20 cellular contexts compared by ENCODE assay signal in genomic region chr21:41885341-41886024, GRCh38. TPM values are rescaled to one million over a fixed set of nuclear protein-coding genes. Genes with fewer than 3 reads are reported as not detected.
DNase-seq lines count a peak whose midpoint lies in the region; ATAC-seq and TF ChIP-seq lines count a peak whose summit lies in the region.
"Had no signal": no experiment of that assay in that cellular context is flagged by ENCODE, and none has a peak within 500 bp of the region (broad histone marks: within the 10 kb centered on the region; RNA-seq: fewer than 3 reads in every experiment).

No MANE protein-coding gene starts in this region.

- no TSS peak for BruUV-seq in OCI-LY7 (replicated peaks; lab: Mats Ljungman, UMichigan)

- H3K4me2 ChIP-seq in BLaER1 treated with 17β-estradiol and CSF1 and Interleukin-3, amounts not matched to agents 10 nM and 100 nM, result peak overlapping the region in 10 of 11 experiments; percentile 10 to 87 (median 71); a peak in 19 of 22 replicates
- H3K4me2 ChIP-seq in OCI-LY7 (ENCODE audit: low read length) (peak overlapping the region; percentile 8; the same call in 1 of the 2 replicates), mesenchymal stem cell (ENCODE audit: low read length, poor library complexity, severe bottlenecking) (no peak overlapping the region)

- no peak overlapping the region for H4K8ac ChIP-seq in mesenchymal stem cell (ENCODE audit: low read length)

- intact Hi-C loops in OCI-LY7 (cut with micrococcal nuclease; ENCODE audit: unreplicated experiment), result no loop called here
- intact Hi-C loops in CD4-positive, alpha-beta T cell (cut with DNase I, micrococcal nuclease), result loop anchor here in 1 of 2 experiments (10.0 kb wide), 1 partner anchor 119 kb away; no protein-coding TSS in a partner anchor

- no peaks in the 10 kb centered on the region for H3K9me3 Mint-ChIP-seq in CD4-positive, alpha-beta T cell
- H3K9me3 Mint-ChIP-seq: effector memory CD8-positive, alpha-beta T cell; natural killer cell treated with Interleukin-12 subunit alpha and Interleukin-12 subunit beta and Interleukin-15 and Interleukin-18, amount 100 ng/mL, for 72 hours had no signal

- H3K9me2 ChIP-seq in OCI-LY7 (ENCODE audit: insufficient read depth, low read length), result no peaks in the 10 kb centered on the region

- no peaks in the 10 kb centered on the region for H3K27me3 ChIP-seq in BLaER1 treated with 17β-estradiol and CSF1 and Interleukin-3, amounts not matched to agents 10 nM and 100 nM
- H3K27me3 ChIP-seq in mesenchymal stem cell (ENCODE audit: control insufficient read depth in 1 of 2, insufficient read depth in 1 of 2, low read length in 2 of 2), result no peaks in the 10 kb centered on the region
- no peaks in the 10 kb centered on the region for H3K27me3 ChIP-seq in CD4-positive, alpha-beta T cell (ENCODE audit: control insufficient read depth, insufficient read depth, low read length)
- H3K27me3 ChIP-seq: right atrium auricular region, tibial nerve had no signal

- ATAC-seq in GM19324 (IDR thresholded peaks at IDR 0.05; ENCODE audit: low FRiP score, unreplicated experiment) (no peak), HG03520 (IDR thresholded peaks at IDR 0.05; ENCODE audit: unreplicated experiment) (no peak)
- ATAC-seq in CD4-positive, alpha-beta T cell (ENCODE audit: poor library complexity), result no peak
- ATAC-seq: effector memory CD8-positive, alpha-beta T cell; Right ventricle myocardium inferior had no signal

- H3K79me2 ChIP-seq in OCI-LY7 (ENCODE audit: insufficient read depth, low read depth, low read length), result no peaks in the 10 kb centered on the region

- H3K4ac ChIP-seq in mesenchymal stem cell (ENCODE audit: low read depth in 1 of 2, low read length in 2 of 2), result no peak overlapping the region

- H2AFZ ChIP-seq in OCI-LY7 (ENCODE audit: low read length), result peak overlapping the region; percentile 61
- no peak overlapping the region for H2AFZ ChIP-seq in mesenchymal stem cell (ENCODE audit: low read depth, low read length)

- H2BK15ac ChIP-seq in mesenchymal stem cell (ENCODE audit: low read depth, poor library complexity, severe bottlenecking), result no peak overlapping the region

- H3K18ac ChIP-seq in mesenchymal stem cell (ENCODE audit: low read depth in 1 of 2, low read length in 2 of 2), result no peak overlapping the region

- peak; percentile 6 for DNase-seq in HCEC 1CT
- DNase-seq in OCI-LY7 (ENCODE audit: low spot score), result peak; percentile 28
- peak; percentile 51 for DNase-seq in mesenchymal stem cell
- no peak for DNase-seq in T-helper 9 cell
- DNase-seq in CD4-positive, alpha-beta T cell, result no peak
- DNase-seq: activated CD4-positive, alpha-beta T cell treated with anti-CD3 and anti-CD28 coated beads for 48 hours; DMS79; effector memory CD8-positive, alpha-beta T cell; foreskin melanocyte; Karpas-422; stimulated activated CD4-positive, alpha-beta T cell treated with anti-CD3 and anti-CD28 coated beads, Interleukin-2, amount 100 ng/mL, for 48 hours; stimulated activated CD8-positive, alpha-beta memory T cell treated with anti-CD3 and anti-CD28 coated beads, Interleukin-4, amount 100 ng/mL, for 48 hours had no signal

- peaks cover 0 to 43% (median 34%) of the 10 kb centered on the region in 10 experiments; a peak in 18 of 20 replicates for H3K4me1 ChIP-seq in BLaER1 treated with 17β-estradiol and CSF1 and Interleukin-3, amounts not matched to agents 10 nM and 100 nM
- H3K4me1 ChIP-seq in OCI-LY7 (ENCODE audit: insufficient read depth, low read length, poor library complexity, severe bottlenecking) (peaks cover 18% of the 10 kb centered on the region), mesenchymal stem cell (ENCODE audit: control insufficient read depth, insufficient read depth, low read depth, low read length) (peaks cover 2% of the 10 kb centered on the region)
- H3K4me1 ChIP-seq: right atrium auricular region had no signal

- no peaks in the 10 kb centered on the region for H3K9me3 ChIP-seq in BLaER1 treated with 17β-estradiol and CSF1 and Interleukin-3, amounts not matched to agents 10 nM and 100 nM (replicated peaks in 1 of 11)
- H3K9me3 ChIP-seq in OCI-LY7 (ENCODE audit: low read length) (no peaks in the 10 kb centered on the region), mesenchymal stem cell (ENCODE audit: control insufficient read depth, low read length) (no peaks in the 10 kb centered on the region)
- no peaks in the 10 kb centered on the region for H3K9me3 ChIP-seq in CD4-positive, alpha-beta T cell (ENCODE audit: control insufficient read depth, low read length)
- H3K9me3 ChIP-seq: right atrium auricular region, tibial nerve had no signal

- no peaks in the 10 kb centered on the region for H4K20me1 ChIP-seq in BLaER1 treated with 17β-estradiol and CSF1 and Interleukin-3, amounts not matched to agents 10 nM and 100 nM
- no peaks in the 10 kb centered on the region for H4K20me1 ChIP-seq in OCI-LY7 (ENCODE audit: insufficient read depth, low read length)

- POLR2A ChIA-PET in OCI-LY7 (lab: Charles Lee), result interaction anchor here (1.0 kb wide), 1 partner anchor 10 kb away, joined by 3 read pairs; no protein-coding TSS in a partner anchor
- POLR2A ChIA-PET in CD4-positive, alpha-beta T cell (lab: Charles Lee), result no interaction called here

- no peak overlapping the region for H2BK120ac ChIP-seq in mesenchymal stem cell (ENCODE audit: low read depth, low read length)

- H3K4me3 Mint-ChIP-seq in CD4-positive, alpha-beta T cell, result no peak overlapping the region
- H3K4me3 Mint-ChIP-seq: activated naive CD8-positive, alpha-beta T cell; effector memory CD8-positive, alpha-beta T cell; natural killer cell treated with Interleukin-12 subunit alpha and Interleukin-12 subunit beta and Interleukin-15 and Interleukin-18, amount 100 ng/mL, for 72 hours had no signal

- H3K23ac ChIP-seq in mesenchymal stem cell (ENCODE audit: low read length in 2 of 2), result no peak overlapping the region

- 74% methylated on average over 22 of the region's 22 CpGs for WGBS in mesenchymal stem cell

- peaks cover 0 to 12% (median 7%) of the 10 kb centered on the region in 11 experiments; a peak in 6 of 22 replicates for H3K36me3 ChIP-seq in BLaER1 treated with 17β-estradiol and CSF1 and Interleukin-3, amounts not matched to agents 10 nM and 100 nM
- H3K36me3 ChIP-seq in OCI-LY7 (ENCODE audit: insufficient read depth, low read length) (no peaks in the 10 kb centered on the region), mesenchymal stem cell (ENCODE audit: control insufficient read depth in 1 of 2, insufficient read depth in 2 of 2, low read depth in 1 of 2, low read length in 2 of 2) (peaks cover 13 to 32% of the 10 kb centered on the region in 2 experiments)
- H3K36me3 ChIP-seq: right atrium auricular region had no signal

- H3K4me3 ChIP-seq in BLaER1 treated with 17β-estradiol and CSF1 and Interleukin-3, amounts not matched to agents 10 nM and 100 nM, result 0 out of 20 replicates have a peak overlapping the region, but pooled peaks of 2 of the 10 experiments have one; percentile 10 to 17
- H3K4me3 ChIP-seq in OCI-LY7 (ENCODE audit: low read depth, low read length, poor library complexity, severe bottlenecking), result no peak overlapping the region
- no peak overlapping the region for H3K4me3 ChIP-seq in mesenchymal stem cell (ENCODE audit: insufficient read depth in 1 of 2, low read depth in 1 of 2, low read length in 2 of 2)
- H3K4me3 ChIP-seq: right atrium auricular region, tibial nerve had no signal

- H2BK5ac ChIP-seq in mesenchymal stem cell (ENCODE audit: low read depth, low read length, poor library complexity, severe bottlenecking), result no peak overlapping the region

- H4K91ac ChIP-seq in mesenchymal stem cell (ENCODE audit: low read length), result no peak overlapping the region

- no peaks in the 10 kb centered on the region for H3K79me1 ChIP-seq in mesenchymal stem cell (replicated peaks; ENCODE audit: low read length, poor library complexity, severe bottlenecking)

- no peak overlapping the region for H3K14ac ChIP-seq in mesenchymal stem cell (ENCODE audit: low read length in 2 of 2)

- H2AK5ac ChIP-seq in mesenchymal stem cell (ENCODE audit: low read length, severe bottlenecking), result no peak overlapping the region

- 0 out of 2 replicates have a peak, but pooled peaks have one; percentile 30 for TF ChIP-seq CTCF in OCI-LY7 (conservative IDR thresholded peaks at IDR 0.05; ENCODE audit: low read length)
- TF ChIP-seq CTCF in CD4-positive, alpha-beta T cell (IDR thresholded peaks at IDR 0.05), result no peak

- H3K27ac Mint-ChIP-seq in CD4-positive, alpha-beta T cell, result no peak overlapping the region
- H3K27ac Mint-ChIP-seq: activated naive CD8-positive, alpha-beta T cell; effector memory CD8-positive, alpha-beta T cell; natural killer cell treated with Interleukin-12 subunit alpha and Interleukin-12 subunit beta and Interleukin-15 and Interleukin-18, amount 100 ng/mL, for 72 hours had no signal

- no peaks in the 10 kb centered on the region for H3K27me3 Mint-ChIP-seq in CD4-positive, alpha-beta T cell
- H3K27me3 Mint-ChIP-seq: activated naive CD8-positive, alpha-beta T cell; effector memory CD8-positive, alpha-beta T cell; natural killer cell treated with Interleukin-12 subunit alpha and Interleukin-12 subunit beta and Interleukin-15 and Interleukin-18, amount 100 ng/mL, for 72 hours had no signal

- no peak overlapping the region for H2BK12ac ChIP-seq in mesenchymal stem cell (ENCODE audit: low read length in 2 of 2)

- peak overlapping the region in 3 of 11 experiments; percentile 40 to 60 (median 51); a peak in 5 of 22 replicates for H3K9ac ChIP-seq in BLaER1 treated with 17β-estradiol and CSF1 and Interleukin-3, amounts not matched to agents 10 nM and 100 nM
- H3K9ac ChIP-seq in mesenchymal stem cell (ENCODE audit: low read length), result no peak overlapping the region

- H3K27ac ChIP-seq in BLaER1 treated with 17β-estradiol and CSF1 and Interleukin-3, amounts not matched to agents 10 nM and 100 nM, result peak overlapping the region in 6 of 11 experiments; percentile 10 to 58 (median 44); a peak in 9 of 22 replicates
- no peak overlapping the region for H3K27ac ChIP-seq in OCI-LY7 (ENCODE audit: low read depth, low read length, poor library complexity, severe bottlenecking)
- H3K27ac ChIP-seq in mesenchymal stem cell (ENCODE audit: low read length, poor library complexity, severe bottlenecking), result no peak overlapping the region
- H3K27ac ChIP-seq in CD4-positive, alpha-beta T cell (ENCODE audit: low read depth, low read length), result no peak overlapping the region
- H3K27ac ChIP-seq: right atrium auricular region, tibial nerve had no signal

- H3K4me1 Mint-ChIP-seq in CD4-positive, alpha-beta T cell (ENCODE audit: low read depth), result peaks cover 6% of the 10 kb centered on the region

- CTCF ChIA-PET in OCI-LY7 (lab: Charles Lee; ENCODE audit: unreplicated experiment), result interaction anchor here (0.6 to 0.8 kb wide), 2 partner anchors 40 to 231 kb away, joined by 3 read pairs; no protein-coding TSS in a partner anchor
- CTCF ChIA-PET in CD4-positive, alpha-beta T cell (lab: Charles Lee), result interaction anchor here (1.1 kb wide), 1 partner anchor 222 kb away, joined by 3 read pairs; no protein-coding TSS in a partner anchor

- H3K36me3 Mint-ChIP-seq in CD4-positive, alpha-beta T cell (ENCODE audit: low read depth), result no peaks in the 10 kb centered on the region
- H3K36me3 Mint-ChIP-seq: natural killer cell treated with Interleukin-12 subunit alpha and Interleukin-12 subunit beta and Interleukin-15 and Interleukin-18, amount 100 ng/mL, for 72 hours had no signal

RNA-seq across cellular contexts. Expression of gene PRDM15, which starts 6.3 kb away (rescaled TPM):
- total RNA-seq in OCI-LY7 (2014; rRNA removed; shearing (Covaris generic)), result 19.7 and 30.5 TPM in 2 replicates
- 30.2 and 31.7 TPM in 2 replicates for total RNA-seq in OCI-LY7 (2022)
- 2.5 TPM for polyA plus RNA-seq in mesenchymal stem cell (2013, experiment 1 of 2)
- polyA plus RNA-seq in mesenchymal stem cell (2013, experiment 2 of 2), result 2.1 TPM
- total RNA-seq in CD4-positive, alpha-beta T cell, result 10 to 100 TPM; 10.4 to 12.0 TPM

Comparison
In these comparisons a context has a peak if more than half of its experiments do, and no peak if none do; other contexts are left out.
1. H3K27ac ChIP-seq: peak in BLaER1 treated with 17β-estradiol and CSF1 and Interleukin-3, amounts not matched to agents 10 nM and 100 nM (6 of 11); none in OCI-LY7 (single experiment), mesenchymal stem cell (single experiment) and CD4-positive, alpha-beta T cell (single experiment).
2. DNase-seq: peak in HCEC 1CT (single experiment), OCI-LY7 (single experiment) and mesenchymal stem cell (single experiment); none in T-helper 9 cell (single experiment) and CD4-positive, alpha-beta T cell (0 of 10).